ENCODE assay signal across 8 cellular contexts in the genomic region with DNA sequence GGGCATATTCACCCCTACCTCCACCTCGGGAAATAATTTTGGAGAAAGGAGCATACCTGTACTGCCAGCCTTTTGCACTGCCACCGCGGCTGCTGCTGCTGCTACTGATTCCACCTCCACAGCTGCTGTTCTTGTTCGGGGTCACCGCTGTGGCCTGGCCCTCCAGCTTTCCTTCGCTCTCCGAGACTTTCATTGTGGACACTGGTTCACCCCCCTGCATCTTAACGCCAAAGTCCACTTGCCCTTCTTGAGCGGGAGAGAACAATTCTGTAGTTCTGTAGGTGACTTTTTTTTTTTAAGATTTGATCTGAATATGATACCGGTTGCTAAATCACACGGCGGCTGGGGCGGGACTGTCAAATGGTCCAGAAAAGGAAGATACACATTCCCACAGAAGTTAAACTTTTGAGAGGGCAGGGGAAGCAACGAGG.
A peak's percentile ranks its signal among the peaks of the same experiment; 100 is the strongest.
DNase-seq lines count a peak whose midpoint lies in the region; ATAC-seq and TF ChIP-seq lines count a peak whose summit lies in the region.

No MANE protein-coding gene starts in this region.

- no peaks in the 10 kb centered on the region for H3K9me3 Mint-ChIP-seq in central memory CD8-positive, alpha-beta T cell

- TF ChIP-seq CTCF in tibial artery (IDR thresholded peaks at IDR 0.05), result no peak

- no peaks in the 10 kb centered on the region for H3K27me3 Mint-ChIP-seq in central memory CD8-positive, alpha-beta T cell

- H3K27ac Mint-ChIP-seq in central memory CD8-positive, alpha-beta T cell (ENCODE audit: low read depth), result peak overlapping the region; percentile 94

- peaks cover 0 to 43% (median 28%) of the 10 kb centered on the region in 4 donors for H3K4me1 ChIP-seq in tibial artery

- DNase-seq in NAMALWA (ENCODE audit: low spot score), result peak; percentile 45
- no peak for DNase-seq in central memory CD8-positive, alpha-beta T cell (ENCODE audit: low spot score in 2 of 2)
- DNase-seq in medulla oblongata (ENCODE audit: extremely low spot score), result peak; percentile 34
- DNase-seq in tibial artery, result peak in 1 of 2 donors; percentile 39
- no peak for DNase-seq in NCI-H1694 treated with DMSO at 0.1 percent for 48 hours (lab: John Stamatoyannopoulos, UW)
- no peak for DNase-seq in kidney glomerular epithelial cell (lab: John Stamatoyannopoulos, UW)
- DNase-seq in cerebellar nuclear complex (lab: John Stamatoyannopoulos, UW), result no peak

- H3K36me3 ChIP-seq in tibial artery, result no peaks in the 10 kb centered on the region

- H3K36me3 Mint-ChIP-seq in central memory CD8-positive, alpha-beta T cell (ENCODE audit: insufficient read depth), result peaks cover 13% of the 10 kb centered on the region

- H3K4me3 ChIP-seq in GM08714 (ENCODE audit: low read length) (peak overlapping the region; percentile 96), tibial artery (peak overlapping the region; percentile 68 to 86)

- ATAC-seq in central memory CD8-positive, alpha-beta T cell (replicated peaks; ENCODE audit: extremely low read depth, poor library complexity, severe bottlenecking), result no peak

- H3K4me1 Mint-ChIP-seq in central memory CD8-positive, alpha-beta T cell, result peaks cover 38% of the 10 kb centered on the region

- no peaks in the 10 kb centered on the region for H3K9me3 ChIP-seq in tibial artery

- peak overlapping the region; percentile 93 to 97 for H3K27ac ChIP-seq in tibial artery

- no peaks in the 10 kb centered on the region for H3K27me3 ChIP-seq in tibial artery

- H3K4me3 Mint-ChIP-seq in central memory CD8-positive, alpha-beta T cell, result peak overlapping the region; percentile 96

- intact Hi-C loops in tibial artery (cut with DNase I; ENCODE audit: low total_unique reads), result loop anchor here (10.0 kb wide), 1 partner anchor 320 kb away; no protein-coding TSS in a partner anchor

Comparison
In these comparisons a context has a peak if more than half of its experiments do, and no peak if none do; other contexts are left out.
1. DNase-seq: peak in NAMALWA (single experiment) and medulla oblongata (single experiment); none in central memory CD8-positive, alpha-beta T cell (0 of 2), NCI-H1694 treated with DMSO at 0.1 percent for 48 hours (single experiment), kidney glomerular epithelial cell (single experiment) and cerebellar nuclear complex (0 of 2).